Comparison of ENCODE assay signal across 1 cellular context in the genomic region with DNA sequence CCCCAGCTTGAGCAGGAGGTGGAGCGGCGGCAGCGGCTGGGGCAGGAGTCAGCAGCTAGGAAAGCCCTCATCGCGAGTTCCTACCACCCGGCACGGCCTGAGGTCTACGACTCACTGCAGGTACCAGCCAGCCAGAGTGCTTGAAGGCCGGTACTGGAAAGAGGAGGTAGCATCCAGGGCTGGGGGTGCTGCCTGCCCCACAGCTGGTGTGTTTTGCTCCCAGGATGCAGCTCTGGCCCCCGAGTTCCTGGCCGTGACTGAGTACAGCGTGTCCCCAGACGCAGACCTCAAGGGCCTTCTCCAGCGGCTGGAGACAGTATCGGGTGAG.
TF ChIP-seq lines count a peak whose summit lies in the region.

No MANE protein-coding gene starts in this region.

TF ChIP-seq in GM12878, 131 proteins besides CTCF, POLR2A, EP300 and RAD21:
- no peak for TF ChIP-seq HSF1 (IDR thresholded peaks at IDR 0.05; ENCODE audit: low read depth, low read length)
